In genomic region chr11:112555491-112556364, GRCh38 we compare ENCODE assay signal across 8 cellular contexts.
A peak's percentile ranks its signal among the peaks of the same experiment; 100 is the strongest.
DNase-seq lines count a peak whose midpoint lies in the region; ATAC-seq and TF ChIP-seq lines count a peak whose summit lies in the region.

No MANE protein-coding gene starts in this region.

- in situ Hi-C loops in GM13977 (cut with MboI; ENCODE audit: low pct_unique_long_range_greater_than_20kb, low sequenced_read_pairs, unreplicated experiment) = no loop called here

- H3K27ac ChIP-seq in A673 (ENCODE audit: low read depth, low read length, poor library complexity, severe bottlenecking) = no peak overlapping the region
- no peak overlapping the region for H3K27ac ChIP-seq in esophagus squamous epithelium

- WGBS in esophagus squamous epithelium, 2 donors = 69 to 79% methylated on average over 4 of the region's 10 CpGs

- H3K9me3 ChIP-seq in A673 (ENCODE audit: low read depth, low read length, poor library complexity, severe bottlenecking) (no peaks in the 10 kb centered on the region), esophagus squamous epithelium (no peaks in the 10 kb centered on the region)

- H3K36me3 Mint-ChIP-seq in nephron (ENCODE audit: low read depth) = no peaks in the 10 kb centered on the region

- DNase-seq in A673 (ENCODE audit: low spot score) (peak; percentile 89), GM13977 (ENCODE audit: low spot score) (peak; percentile 57), NCI-H69 (lab: John Stamatoyannopoulos, UW) (peak; percentile 64), esophagus squamous epithelium (lab: John Stamatoyannopoulos, UW) (no peak)
- peak; percentile 91 for DNase-seq in activated CD8-positive, alpha-beta memory T cell treated with anti-CD3 and anti-CD28 coated beads, Interleukin-2, amount 50 U/mL, for 48 hours
- peak; percentile 52 to 64 for DNase-seq in stimulated activated naive CD8-positive, alpha-beta T cell treated with anti-CD3 and anti-CD28 coated beads, Interleukin-15, amount 100 ng/mL, for 72 hours

- peak; percentile 97 for TF ChIP-seq CTCF in A673 (conservative IDR thresholded peaks at IDR 0.05; ENCODE audit: low read depth, low read length)
- TF ChIP-seq CTCF in GM13977 (IDR thresholded peaks at IDR 0.05; ENCODE audit: extremely low read depth, insufficient read depth, missing control alignments) = peak; percentile 70
- TF ChIP-seq CTCF in esophagus squamous epithelium (IDR thresholded peaks at IDR 0.05) = peak; percentile 28 to 65 (median 55)
- TF ChIP-seq CTCF in nephron (IDR thresholded peaks at IDR 0.05; ENCODE audit: unreplicated experiment in 3 of 3) = peak; percentile 37 to 67 (median 49)

- CTCF ChIA-PET in A673 (lab: Charles Lee) = interaction anchor here (0.5 to 1.8 kb wide), 14 partner anchors 31 to 734 kb away, joined by 3 to 21 read pairs (median 4); no protein-coding TSS in a partner anchor

- H3K4me3 ChIP-seq in A673 (ENCODE audit: low read depth, low read length, poor library complexity, severe bottlenecking) = no peak overlapping the region
- no peak overlapping the region for H3K4me3 ChIP-seq in esophagus squamous epithelium

- no peak for TF ChIP-seq POLR2A in esophagus squamous epithelium (IDR thresholded peaks at IDR 0.05)

- intact Hi-C loops in A673 (cut with micrococcal nuclease; ENCODE audit: unreplicated experiment) = loop anchor here (1.0 to 10.0 kb wide), 3 partner anchors 115 to 331 kb away; partner anchors contain the start of gene PTS
- intact Hi-C loops in esophagus squamous epithelium (cut with DNase I) = loop anchor here (5.0 to 10.0 kb wide), 2 partner anchors 218 to 271 kb away; no protein-coding TSS in a partner anchor

- no peak overlapping the region for H3K27ac Mint-ChIP-seq in nephron
- peak overlapping the region in 1 of 2 donors; percentile 8 for H3K27ac Mint-ChIP-seq in stimulated activated naive CD8-positive, alpha-beta T cell treated with anti-CD3 and anti-CD28 coated beads, Interleukin-15, amount 100 ng/mL, for 72 hours

- no peak overlapping the region for H3K4me3 Mint-ChIP-seq in nephron
- no peak overlapping the region for H3K4me3 Mint-ChIP-seq in stimulated activated naive CD8-positive, alpha-beta T cell treated with anti-CD3 and anti-CD28 coated beads, Interleukin-15, amount 100 ng/mL, for 72 hours

- H3K4me1 ChIP-seq in A673 (ENCODE audit: insufficient read depth, low read length, poor library complexity, severe bottlenecking) = peaks cover 22% of the 10 kb centered on the region
- peaks cover 0 to 4% (median 0%) of the 10 kb centered on the region in 3 donors for H3K4me1 ChIP-seq in esophagus squamous epithelium

- peaks cover 22% of the 10 kb centered on the region for H3K27me3 Mint-ChIP-seq in nephron (ENCODE audit: low read depth)
- H3K27me3 Mint-ChIP-seq in stimulated activated naive CD8-positive, alpha-beta T cell treated with anti-CD3 and anti-CD28 coated beads, Interleukin-15, amount 100 ng/mL, for 72 hours = no peaks in the 10 kb centered on the region

- H3K36me3 ChIP-seq in A673 (ENCODE audit: insufficient read depth, low read length, poor library complexity, severe bottlenecking) (no peaks in the 10 kb centered on the region), esophagus squamous epithelium (no peaks in the 10 kb centered on the region)

- H3K9me3 Mint-ChIP-seq in nephron = no peaks in the 10 kb centered on the region
- H3K9me3 Mint-ChIP-seq in stimulated activated naive CD8-positive, alpha-beta T cell treated with anti-CD3 and anti-CD28 coated beads, Interleukin-15, amount 100 ng/mL, for 72 hours = no peaks in the 10 kb centered on the region

- POLR2A ChIA-PET in A673 (lab: Charles Lee; ENCODE audit: low non-redundant PET) = no interaction called here

- H3K27me3 ChIP-seq in A673 (replicated peaks; ENCODE audit: insufficient read depth, low read depth, low read length, poor library complexity) (no peaks in the 10 kb centered on the region), esophagus squamous epithelium (no peaks in the 10 kb centered on the region)

- peak; percentile 70 for ATAC-seq in stimulated activated naive CD8-positive, alpha-beta T cell treated with anti-CD3 and anti-CD28 coated beads, Interleukin-15, amount 100 ng/mL, for 72 hours
- ATAC-seq in GM18907 (IDR thresholded peaks at IDR 0.05; ENCODE audit: unreplicated experiment) = no peak

- peaks cover 9% of the 10 kb centered on the region for H3K4me1 Mint-ChIP-seq in nephron
- H3K4me1 Mint-ChIP-seq in stimulated activated naive CD8-positive, alpha-beta T cell treated with anti-CD3 and anti-CD28 coated beads, Interleukin-15, amount 100 ng/mL, for 72 hours = peaks cover 5% of the 10 kb centered on the region

- no TSS peak for BruUV-seq in A673 (replicated peaks; lab: Mats Ljungman, UMichigan)
